In genomic region chr12:22624573-22624907, GRCh38 we compare ENCODE assay signal across 8 cellular contexts. TPM values are rescaled to one million over a fixed set of nuclear protein-coding genes. Genes with fewer than 3 reads are reported as not detected.
DNase-seq lines count a peak whose midpoint lies in the region; ATAC-seq and TF ChIP-seq lines count a peak whose summit lies in the region.

No MANE protein-coding gene starts in this region.

- WGBS in HUES64 = 37% methylated on average over 11 of the region's 11 CpGs
- 14 to 16% methylated on average over 11 of the region's 11 CpGs for WGBS in lower leg skin, 2 donors
- WGBS in upper lobe of left lung, 2 donors = 22 to 41% methylated on average over 11 of the region's 11 CpGs

- TF ChIP-seq EP300 in upper lobe of left lung (IDR thresholded peaks at IDR 0.05) = no peak

- peak overlapping the region; percentile 98 for H3K27ac ChIP-seq in HUES64 (ENCODE audit: low read depth, low read length)
- H3K27ac ChIP-seq in upper lobe of left lung = peak overlapping the region; percentile 96 to 99 (median 98)

- no peaks in the 10 kb centered on the region for H3K36me3 ChIP-seq in HUES64 (ENCODE audit: insufficient read depth, low read length)
- H3K36me3 ChIP-seq in upper lobe of left lung = no peaks in the 10 kb centered on the region

- no peaks in the 10 kb centered on the region for H3K27me3 ChIP-seq in HUES64 (ENCODE audit: insufficient read depth, low read length)
- H3K27me3 ChIP-seq in upper lobe of left lung = no peaks in the 10 kb centered on the region

- H3K27me3 Mint-ChIP-seq in MCF 10A (ENCODE audit: insufficient read depth, unreplicated experiment) = no peaks in the 10 kb centered on the region

- intact Hi-C loops in MCF 10A (cut with micrococcal nuclease) = no loop called here
- intact Hi-C loops in lower leg skin (cut with DNase I; ENCODE audit: low total_unique reads) = no loop called here

- H3K9me3 ChIP-seq in HUES64 (ENCODE audit: insufficient read depth, low read depth, low read length) = no peaks in the 10 kb centered on the region
- no peaks in the 10 kb centered on the region for H3K9me3 ChIP-seq in upper lobe of left lung

- H3K9me3 Mint-ChIP-seq in MCF 10A (ENCODE audit: unreplicated experiment) = no peaks in the 10 kb centered on the region

- TF ChIP-seq POLR2A in lower leg skin (IDR thresholded peaks at IDR 0.05) = no peak
- TF ChIP-seq POLR2A in upper lobe of left lung (IDR thresholded peaks at IDR 0.05) = no peak

- peaks cover 19% of the 10 kb centered on the region for H3K4me1 Mint-ChIP-seq in MCF 10A (ENCODE audit: insufficient read depth, unreplicated experiment)

- TSS peak; percentile 86 for BruUV-seq in MCF 10A (replicated peaks; lab: Mats Ljungman, UMichigan)

- H3K4me1 ChIP-seq in HUES64 (ENCODE audit: insufficient read depth, low read length) (peaks cover 32% of the 10 kb centered on the region), upper lobe of left lung (peaks cover 23 to 27% (median 25%) of the 10 kb centered on the region in 4 donors)

- peak overlapping the region; percentile 100 for H3K4me3 Mint-ChIP-seq in MCF 10A (ENCODE audit: unreplicated experiment)

- peak overlapping the region; percentile 89; the same call in 1 of the 2 replicates for H3K9ac ChIP-seq in HUES64 (ENCODE audit: low read depth, low read length)

- no peak for DNase-seq in MCF 10A (ENCODE audit: unreplicated experiment)
- no peak for DNase-seq in lower leg skin (ENCODE audit: low spot score in 2 of 2)
- DNase-seq in upper lobe of left lung = no peak
- DNase-seq in D341Med (ENCODE audit: low spot score) = no peak
- DNase-seq in GM19238 (ENCODE audit: insufficient read length, low spot score) = no peak

- peak overlapping the region; percentile 84 for H3K4me3 ChIP-seq in HUES64 (ENCODE audit: low read length)
- H3K4me3 ChIP-seq in lower leg skin (ENCODE audit: low read depth, poor library complexity, severe bottlenecking) = peak overlapping the region; percentile 76
- peak overlapping the region; percentile 3 to 81 (median 64) for H3K4me3 ChIP-seq in upper lobe of left lung

- no peaks in the 10 kb centered on the region for H3K36me3 Mint-ChIP-seq in MCF 10A (ENCODE audit: insufficient read depth, unreplicated experiment)

- ATAC-seq in GM19023 (IDR thresholded peaks at IDR 0.05; ENCODE audit: unreplicated experiment) (peak; percentile 2), upper lobe of left lung (ENCODE audit: low FRiP score in 2 of 2) (peak; percentile 42 to 59), HG03432 (IDR thresholded peaks at IDR 0.05; ENCODE audit: unreplicated experiment) (no peak)

- TF ChIP-seq CTCF in MCF 10A (IDR thresholded peaks at IDR 0.05; ENCODE audit: unreplicated experiment) (no peak), lower leg skin (IDR thresholded peaks at IDR 0.05) (no peak), upper lobe of left lung (IDR thresholded peaks at IDR 0.05) (no peak)

- POLR2A ChIA-PET in MCF 10A (lab: Yijun Ruan, JAX) = interaction anchor here (0.7 to 7.4 kb wide), 16 partner anchors 9 to 341 kb away, joined by 3 to 82 read pairs (median 4); partner anchors contain the start of gene C2CD5

- H3K27ac Mint-ChIP-seq in MCF 10A (ENCODE audit: low read depth, unreplicated experiment) = peak overlapping the region; percentile 99

- CTCF ChIA-PET in MCF 10A (lab: Yijun Ruan, JAX) = interaction anchor here (0.7 to 1.2 kb wide), 5 partner anchors 60 to 582 kb away, joined by 3 to 5 read pairs (median 4); partner anchors contain the start of gene C2CD5

RNA-seq across cellular contexts. Expression of gene ETNK1, which starts 0.4 kb away (rescaled TPM):
- 32.1 TPM for polyA plus RNA-seq in HUES64 (2013, experiment 1 of 2)
- 23.1 TPM for polyA plus RNA-seq in HUES64 (2013, experiment 2 of 2)
- total RNA-seq in MCF 10A (2022) (38.2 and 38.3 TPM in 2 replicates), lower leg skin (10 to 100 TPM; 21.1 to 35.1 (median 23.4) TPM), upper lobe of left lung (10 to 100 TPM; 17.2 to 69.7 (median 47.5) TPM)
